ENCODE assay signal across 9 cellular contexts in the genomic region with DNA sequence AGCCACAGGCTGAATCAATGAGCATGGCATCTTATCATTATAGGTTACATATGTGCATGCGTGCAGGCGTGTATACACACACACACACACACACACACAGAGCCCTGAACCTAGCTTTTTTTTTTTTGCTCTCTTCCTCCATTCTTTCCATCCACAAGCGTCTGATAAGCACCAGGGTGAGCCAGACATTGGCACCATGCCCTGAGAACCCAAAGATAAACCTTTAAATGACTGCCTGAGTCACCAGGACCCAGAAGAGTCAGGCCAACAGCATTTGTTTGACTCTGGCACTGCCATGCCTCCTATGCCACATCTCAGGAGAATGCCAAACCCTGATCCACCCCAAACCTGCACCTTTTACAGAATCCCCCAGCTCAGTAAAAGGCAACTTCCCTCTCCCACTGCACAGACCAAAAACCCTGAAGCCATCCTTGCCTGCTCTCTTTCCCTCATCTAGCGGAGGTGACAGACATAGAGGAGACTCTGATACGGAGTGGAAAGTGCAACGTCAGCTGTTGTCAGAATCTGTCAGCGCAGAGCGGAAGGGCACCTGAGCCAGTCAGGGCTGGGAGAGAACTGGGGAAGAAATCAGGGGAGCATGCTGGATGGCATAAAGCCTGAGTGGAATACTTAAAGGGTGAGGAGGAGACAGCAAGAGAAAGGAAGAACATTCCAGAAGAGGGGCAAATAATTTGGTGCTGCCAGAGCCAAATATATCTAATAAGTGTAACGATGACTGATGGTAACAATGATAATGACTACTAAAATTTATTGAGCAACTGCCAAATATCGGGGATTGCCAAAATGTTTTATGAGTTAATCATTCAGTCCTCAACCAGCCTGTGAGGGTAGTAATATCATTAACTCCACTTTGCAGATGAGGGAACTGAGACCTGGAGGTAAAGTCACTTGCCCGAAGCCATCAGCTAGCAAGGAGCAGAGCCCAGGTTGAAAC. TPM values are rescaled to one million over a fixed set of nuclear protein-coding genes. Genes with fewer than 3 reads are reported as not detected.
DNase-seq lines count a peak whose midpoint lies in the region; ATAC-seq and TF ChIP-seq lines count a peak whose summit lies in the region.
"Had no signal": no experiment of that assay in that cellular context is flagged by ENCODE, and none has a peak within 500 bp of the region (broad histone marks: within the 10 kb centered on the region; RNA-seq: fewer than 3 reads in every experiment).

No MANE protein-coding gene starts in this region.

- H3K36me3 Mint-ChIP-seq in MCF 10A (ENCODE audit: insufficient read depth, unreplicated experiment): peaks cover 9% of the 10 kb centered on the region
- peaks cover 42% of the 10 kb centered on the region for H3K36me3 Mint-ChIP-seq in activated CD4-positive, alpha-beta T cell treated with anti-CD3 and anti-CD28 coated beads, Interleukin-2, amount 10 ng/mL, durations not matched to agents 24 days and 14 days (ENCODE audit: low read depth)
- H3K36me3 Mint-ChIP-seq in GM23338 (ENCODE audit: low read depth): no peaks in the 10 kb centered on the region

- no peaks in the 10 kb centered on the region for H3K9me3 Mint-ChIP-seq in MCF 10A (ENCODE audit: unreplicated experiment)
- peaks cover 6% of the 10 kb centered on the region for H3K9me3 Mint-ChIP-seq in activated CD4-positive, alpha-beta T cell treated with anti-CD3 and anti-CD28 coated beads, Interleukin-2, amount 10 ng/mL, durations not matched to agents 24 days and 14 days
- H3K9me3 Mint-ChIP-seq in GM23338: no peaks in the 10 kb centered on the region
- H3K9me3 Mint-ChIP-seq: activated naive CD4-positive, alpha-beta T cell treated with anti-CD3 and anti-CD28 coated beads, Interleukin-2, amount 50 U/mL, for 72 hours had no signal

- no peaks in the 10 kb centered on the region for H3K79me2 ChIP-seq in GM23338 (replicated peaks; ENCODE audit: insufficient read depth)

- peak overlapping the region; percentile 78 for H3K4me3 Mint-ChIP-seq in MCF 10A (ENCODE audit: unreplicated experiment)
- peak overlapping the region; percentile 83 for H3K4me3 Mint-ChIP-seq in activated CD4-positive, alpha-beta T cell treated with anti-CD3 and anti-CD28 coated beads, Interleukin-2, amount 10 ng/mL, durations not matched to agents 24 days and 14 days
- H3K4me3 Mint-ChIP-seq in GM23338: no peak overlapping the region

- TF ChIP-seq POLR2A in breast epithelium (IDR thresholded peaks at IDR 0.05): no peak

- no peaks in the 10 kb centered on the region for H3K27me3 ChIP-seq in breast epithelium
- no peaks in the 10 kb centered on the region for H3K27me3 ChIP-seq in rectal smooth muscle tissue (ENCODE audit: control insufficient read depth, insufficient read depth, low read length)
- peaks cover 37% of the 10 kb centered on the region for H3K27me3 ChIP-seq in GM23338 (ENCODE audit: insufficient read depth)

- H3K36me3 ChIP-seq in breast epithelium (no peaks in the 10 kb centered on the region), rectal smooth muscle tissue (ENCODE audit: control insufficient read depth, insufficient read depth, low read length) (peaks cover 7% of the 10 kb centered on the region), GM23338 (ENCODE audit: insufficient read depth) (no peaks in the 10 kb centered on the region)

- H3K9ac ChIP-seq in rectal smooth muscle tissue (ENCODE audit: low read length): no peak overlapping the region

- H3K27ac Mint-ChIP-seq in MCF 10A (ENCODE audit: low read depth, unreplicated experiment) (peak overlapping the region; percentile 21), GM23338 (no peak overlapping the region)
- peak overlapping the region; percentile 94 for H3K27ac Mint-ChIP-seq in activated CD4-positive, alpha-beta T cell treated with anti-CD3 and anti-CD28 coated beads, Interleukin-2, amount 10 ng/mL, durations not matched to agents 24 days and 14 days

- H3K9me3 ChIP-seq in breast epithelium: no peaks in the 10 kb centered on the region

- POLR2A ChIA-PET in MCF 10A (lab: Yijun Ruan, JAX): interaction anchor here (0.6 to 1.8 kb wide), 5 partner anchors 10 to 325 kb away, joined by 3 to 7 read pairs (median 4); no protein-coding TSS in a partner anchor

- no peaks in the 10 kb centered on the region for H3K4me1 ChIP-seq in breast epithelium
- no peaks in the 10 kb centered on the region for H3K4me1 ChIP-seq in rectal smooth muscle tissue (ENCODE audit: control insufficient read depth, insufficient read depth, low read length)
- no peaks in the 10 kb centered on the region for H3K4me1 ChIP-seq in GM23338 (ENCODE audit: insufficient read depth)

- no peak overlapping the region for H2AFZ ChIP-seq in GM23338

- H3K4me1 Mint-ChIP-seq in MCF 10A (ENCODE audit: insufficient read depth, unreplicated experiment) (peaks cover 39% of the 10 kb centered on the region), GM23338 (peaks cover 2% of the 10 kb centered on the region; the same call in 1 of the 3 replicates)
- H3K4me1 Mint-ChIP-seq in activated CD4-positive, alpha-beta T cell treated with anti-CD3 and anti-CD28 coated beads, Interleukin-2, amount 10 ng/mL, durations not matched to agents 24 days and 14 days: peaks cover 68% of the 10 kb centered on the region

- H3K4me3 ChIP-seq in breast epithelium (no peak overlapping the region), rectal smooth muscle tissue (ENCODE audit: low read length) (peak overlapping the region; percentile 12), GM23338 (no peak overlapping the region)

- no TSS peak for BruUV-seq in MCF 10A (replicated peaks; lab: Mats Ljungman, UMichigan)

- no peaks in the 10 kb centered on the region for H3F3A ChIP-seq in GM23338 (replicated peaks; ENCODE audit: low read depth)

- H3K27ac ChIP-seq in breast epithelium (no peak overlapping the region), rectal smooth muscle tissue (ENCODE audit: low read depth, low read length) (no peak overlapping the region), GM23338 (ENCODE audit: low read depth) (no peak overlapping the region)

- no peak overlapping the region for H3K4me2 ChIP-seq in GM23338

- H4K20me1 ChIP-seq in GM23338 (replicated peaks; ENCODE audit: insufficient read depth): 0 out of 2 replicates have a peak, but pooled peaks cover 6% of the 10 kb centered on the region

- ATAC-seq in esophagus mucosa: peak; percentile 27
- ATAC-seq in GM23338: no peak
- ATAC-seq in GM21528 (IDR thresholded peaks at IDR 0.05; ENCODE audit: low FRiP score, unreplicated experiment): no peak

- no peak for TF ChIP-seq CTCF in MCF 10A (IDR thresholded peaks at IDR 0.05; ENCODE audit: unreplicated experiment)
- no peak for TF ChIP-seq CTCF in breast epithelium (IDR thresholded peaks at IDR 0.05)
- no peak for TF ChIP-seq CTCF in GM23338 (conservative IDR thresholded peaks at IDR 0.05; ENCODE audit: low read depth in 2 of 2)

- no peaks in the 10 kb centered on the region; the same call in 1 of the 2 replicates for H3K9me2 ChIP-seq in GM23338 (ENCODE audit: insufficient read depth)

- intact Hi-C loops in MCF 10A (cut with micrococcal nuclease): no loop called here
- intact Hi-C loops in breast epithelium (cut with DNase I; ENCODE audit: low total_unique reads): no loop called here
- intact Hi-C loops in activated CD4-positive, alpha-beta T cell treated with anti-CD3 and anti-CD28 coated beads, Interleukin-2, amount 10 ng/mL, durations not matched to agents 24 days and 14 days (cut with micrococcal nuclease): loop anchor here (5.0 kb wide), 5 partner anchors 163 to 827 kb away; a partner anchor contains a TSS

- DNase-seq in MCF 10A (ENCODE audit: unreplicated experiment) (peak; percentile 85), breast epithelium (ENCODE audit: low spot score in 2 of 2) (no peak), GM23338 (ENCODE audit: low spot score) (no peak), Kasumi-1 (lab: John Stamatoyannopoulos, UW) (no peak)
- peak; percentile 71 for DNase-seq in activated CD4-positive, alpha-beta T cell treated with anti-CD3 and anti-CD28 coated beads, Interleukin-2, amount 10 ng/mL, durations not matched to agents 24 days and 14 days

- H3K27me3 Mint-ChIP-seq in MCF 10A (ENCODE audit: insufficient read depth, unreplicated experiment): no peaks in the 10 kb centered on the region
- H3K27me3 Mint-ChIP-seq in activated CD4-positive, alpha-beta T cell treated with anti-CD3 and anti-CD28 coated beads, Interleukin-2, amount 10 ng/mL, durations not matched to agents 24 days and 14 days: no peaks in the 10 kb centered on the region
- peaks cover 29% of the 10 kb centered on the region for H3K27me3 Mint-ChIP-seq in GM23338 (ENCODE audit: insufficient read depth, low read depth, poor library complexity)

- CTCF ChIA-PET in MCF 10A (lab: Yijun Ruan, JAX): interaction anchor here (0.6 to 1.2 kb wide), 4 partner anchors 22 to 318 kb away, joined by 3 to 4 read pairs (median 4); no protein-coding TSS in a partner anchor

TF ChIP-seq in GM23338, 12 proteins besides CTCF, POLR2A, EP300 and RAD21 (continues in another document):
- no peak for TF ChIP-seq ZNF331 (CRISPR knock-in tag; IDR thresholded peaks at IDR 0.05; ENCODE audit: low read depth)

RNA-seq across cellular contexts. Expression of a gene that starts 3.2 kb away (rescaled TPM):
- 35.0 and 41.4 TPM in 2 replicates for total RNA-seq in MCF 10A (2022)
- 10 to 100 TPM; 24.8 to 44.9 (median 40.6) TPM for total RNA-seq in breast epithelium
- total RNA-seq in activated CD4-positive, alpha-beta T cell treated with anti-CD3 and anti-CD28 coated beads, Interleukin-2, amount 10 ng/mL, durations not matched to agents 24 days and 14 days: 53.3 and 55.9 TPM in 2 replicates
- 15.2 TPM for total RNA-seq in esophagus mucosa
- 7.8 and 10.3 TPM in 2 replicates for total RNA-seq in GM23338 (2014; rRNA removed; shearing (Covaris generic))
- 2.7 and 3.7 TPM in 2 replicates for polyA plus RNA-seq in GM23338 (2016; fragmentation: Nextera tagmentation; extraction: Ambion mirVana)

Comparison
In these comparisons a context has a peak if more than half of its experiments do, and no peak if none do; other contexts are left out.
1. DNase-seq: peak in MCF 10A (single experiment) and activated CD4-positive, alpha-beta T cell treated with anti-CD3 and anti-CD28 coated beads, Interleukin-2, amount 10 ng/mL, durations not matched to agents 24 days and 14 days (single experiment); none in breast epithelium (0 of 2), GM23338 (single experiment) and Kasumi-1 (0 of 2).